In the genomic region with DNA sequence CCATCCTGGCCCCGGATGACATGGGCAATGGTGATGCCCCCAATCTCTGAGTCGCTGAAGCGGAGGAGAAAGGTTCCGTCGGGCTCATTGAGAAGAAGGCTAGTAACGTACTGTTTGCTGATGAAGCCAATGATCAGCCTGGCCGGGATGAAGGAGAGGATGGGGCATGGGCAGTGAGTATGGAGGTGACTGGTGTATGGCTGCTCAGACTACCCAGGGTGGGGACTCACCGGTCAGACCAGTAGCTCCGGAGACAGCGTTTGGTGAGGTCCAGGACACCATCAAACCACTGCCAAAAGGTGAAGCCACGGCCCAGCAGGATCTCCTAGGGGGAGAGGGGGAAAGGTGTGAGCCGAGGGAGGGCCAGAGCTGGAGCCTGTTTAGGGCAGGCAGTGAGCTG, we compare ENCODE assay signal across 22 cellular contexts. TPM values are rescaled to one million over a fixed set of nuclear protein-coding genes. Genes with fewer than 3 reads are reported as not detected.
A peak's percentile ranks its signal among the peaks of the same experiment; 100 is the strongest.
DNase-seq lines count a peak whose midpoint lies in the region; ATAC-seq and TF ChIP-seq lines count a peak whose summit lies in the region.
"Had no signal": no experiment of that assay in that cellular context is flagged by ENCODE, and none has a peak within 500 bp of the region (broad histone marks: within the 10 kb centered on the region; RNA-seq: fewer than 3 reads in every experiment).

No MANE protein-coding gene starts in this region.

- ATAC-seq in right cardiac atrium = no peak
- no peak for ATAC-seq in activated T-helper 17 cell treated with anti-CD3 and anti-CD28 coated beads, Interleukin-2, amount 50 U/mL, for 72 hours (replicated peaks)
- no peak for ATAC-seq in naive B cell (ENCODE audit: low read depth in 2 of 2)
- ATAC-seq: heart left ventricle, Panc1 had no signal

- no peak overlapping the region for H3K4me3 Mint-ChIP-seq in activated T-helper 17 cell treated with anti-CD3 and anti-CD28 coated beads, Interleukin-2, amount 50 U/mL, for 72 hours
- no peak overlapping the region for H3K4me3 Mint-ChIP-seq in naive B cell

- H3K27ac ChIP-seq in right cardiac atrium (ENCODE audit: low read length) = no peak overlapping the region
- no peak overlapping the region for H3K27ac ChIP-seq in left ventricle myocardium inferior (replicated peaks)
- peak overlapping the region; percentile 31 for H3K27ac ChIP-seq in vagina
- H3K27ac ChIP-seq: colonic mucosa, heart left ventricle had no signal

- intact Hi-C loops in right cardiac atrium (cut with DNase I) (no loop called here), left ventricle myocardium inferior (cut with micrococcal nuclease) (no loop called here), vagina (cut with DNase I) (no loop called here)

- H3K4me1 ChIP-seq in right cardiac atrium (ENCODE audit: control insufficient read depth, insufficient read depth, low read length) (no peaks in the 10 kb centered on the region), left ventricle myocardium inferior (peaks cover 8% of the 10 kb centered on the region), vagina (peaks cover 28% of the 10 kb centered on the region)

- WGBS in right cardiac atrium = 75% methylated on average over 12 of the region's 12 CpGs

- H3K9me3 ChIP-seq in right cardiac atrium (ENCODE audit: control insufficient read depth, low read length) = no peaks in the 10 kb centered on the region
- no peaks in the 10 kb centered on the region for H3K9me3 ChIP-seq in left ventricle myocardium inferior (replicated peaks)
- no peaks in the 10 kb centered on the region for H3K9me3 ChIP-seq in vagina
- H3K9me3 ChIP-seq: colonic mucosa, esophagus muscularis mucosa, heart left ventricle had no signal

- H3K4me3 ChIP-seq in right cardiac atrium (ENCODE audit: low read length) (no peak overlapping the region), left ventricle myocardium inferior (no peak overlapping the region), vagina (no peak overlapping the region)
- H3K4me3 ChIP-seq: colonic mucosa, esophagus muscularis mucosa, heart left ventricle had no signal

- no peak for TF ChIP-seq POLR2A in vagina (IDR thresholded peaks at IDR 0.05)

- peak in 2 of 3 donors; percentile 21 to 38 for DNase-seq in right cardiac atrium
- DNase-seq in left ventricle myocardium inferior = no peak
- DNase-seq in naive B cell = no peak
- DNase-seq in vagina (ENCODE audit: extremely low spot score in 2 of 2) = peak in 1 of 2 donors; percentile 79
- DNase-seq in COLO668 (lab: John Stamatoyannopoulos, UW; ENCODE audit: unreplicated experiment) = no peak
- DNase-seq in middle frontal gyrus (ENCODE audit: extremely low spot score, low spot score) = no peak
- no peak for DNase-seq in NCI-H2107 (lab: John Stamatoyannopoulos, UW)
- DNase-seq: activated CD4-positive, CD25-positive, alpha-beta regulatory T cell treated with anti-CD3 and anti-CD28 coated beads, Interleukin-2, amount 50 U/mL, for 72 hours; activated T-cell treated with anti-CD3 and anti-CD28 coated beads, Interleukin-2, amount 50 U/mL, for 48 hours; GOT3; heart left ventricle; NCI-H1930; NCI-H526; stimulated activated CD4-positive, alpha-beta T cell treated with anti-CD3 and anti-CD28 coated beads, Interleukin-1b, Interleukin-23, amount 100 ng/mL, for 48 hours; trophoblast cell had no signal

- H3K36me3 ChIP-seq in left ventricle myocardium inferior (peaks cover 79% of the 10 kb centered on the region), vagina (peaks cover 0 to 65% of the 10 kb centered on the region in 2 donors)

- no peaks in the 10 kb centered on the region for H3K27me3 Mint-ChIP-seq in activated T-helper 17 cell treated with anti-CD3 and anti-CD28 coated beads, Interleukin-2, amount 50 U/mL, for 72 hours
- H3K27me3 Mint-ChIP-seq in naive B cell = no peaks in the 10 kb centered on the region

- H3K4me1 Mint-ChIP-seq in activated T-helper 17 cell treated with anti-CD3 and anti-CD28 coated beads, Interleukin-2, amount 50 U/mL, for 72 hours = peaks cover 26% of the 10 kb centered on the region
- H3K4me1 Mint-ChIP-seq in naive B cell = peaks cover 26 to 47% (median 46%) of the 10 kb centered on the region in 3 donors

- TF ChIP-seq CTCF in left ventricle myocardium inferior (IDR thresholded peaks at IDR 0.05; ENCODE audit: borderline replicate concordance) (no peak), vagina (IDR thresholded peaks at IDR 0.05) (no peak)

- H3K9me3 Mint-ChIP-seq in activated T-helper 17 cell treated with anti-CD3 and anti-CD28 coated beads, Interleukin-2, amount 50 U/mL, for 72 hours = no peaks in the 10 kb centered on the region
- H3K9me3 Mint-ChIP-seq in naive B cell = no peaks in the 10 kb centered on the region

- peaks cover 100% of the 10 kb centered on the region for H3K36me3 Mint-ChIP-seq in activated T-helper 17 cell treated with anti-CD3 and anti-CD28 coated beads, Interleukin-2, amount 50 U/mL, for 72 hours (ENCODE audit: low read depth)
- peaks cover 6 to 27% of the 10 kb centered on the region in 2 donors for H3K36me3 Mint-ChIP-seq in naive B cell

- H3K27ac Mint-ChIP-seq in activated T-helper 17 cell treated with anti-CD3 and anti-CD28 coated beads, Interleukin-2, amount 50 U/mL, for 72 hours = peak overlapping the region; percentile 87
- peak overlapping the region in 5 of 6 donors; percentile 21 to 86 (median 81) for H3K27ac Mint-ChIP-seq in naive B cell

- H3K27me3 ChIP-seq in right cardiac atrium (ENCODE audit: control insufficient read depth, insufficient read depth) = no peaks in the 10 kb centered on the region
- H3K27me3 ChIP-seq in left ventricle myocardium inferior (ENCODE audit: low read depth) = no peaks in the 10 kb centered on the region
- H3K27me3 ChIP-seq in vagina = no peaks in the 10 kb centered on the region
- H3K27me3 ChIP-seq: colonic mucosa, esophagus muscularis mucosa, heart left ventricle had no signal

RNA-seq across cellular contexts. Expression of a gene that starts 10.9 kb away (rescaled TPM):
- total RNA-seq in right cardiac atrium (10 to 100 TPM; 12.8 to 22.7 (median 14.7) TPM), left ventricle myocardium inferior (10.1 TPM), vagina (34.4 TPM)
- polyA plus RNA-seq in right cardiac atrium (13.8 TPM), naive B cell (ENCODE audit: low read depth in 6 of 6) (1 to 10 TPM in 5 of 6 donors, under 1 TPM in 1; 0.54 to 2.6 (median 1.6) TPM)
- 10 to 100 TPM; 20.6 to 61.4 TPM for total RNA-seq in activated T-helper 17 cell treated with anti-CD3 and anti-CD28 coated beads, Interleukin-2, amount 50 U/mL, for 72 hours

RNA-seq across cellular contexts. Expression of a gene that starts 11.4 kb away (rescaled TPM):
- 10 to 100 TPM; 77.8 to 89.6 (median 83.6) TPM for total RNA-seq in right cardiac atrium
- 57.6 TPM for polyA plus RNA-seq in right cardiac atrium
- 46.2 TPM for total RNA-seq in left ventricle myocardium inferior
- 100 to 1,000 TPM; 177 to 332 TPM for total RNA-seq in activated T-helper 17 cell treated with anti-CD3 and anti-CD28 coated beads, Interleukin-2, amount 50 U/mL, for 72 hours
- 100 to 1,000 TPM in 5 of 6 donors, 10 to 100 TPM in 1; 88.2 to 172 (median 159) TPM for polyA plus RNA-seq in naive B cell (ENCODE audit: low read depth in 6 of 6)
- 146 TPM for total RNA-seq in vagina

RNA-seq across cellular contexts. Expression of a gene that starts 21.2 kb away (rescaled TPM):
- total RNA-seq in right cardiac atrium (1 to 10 TPM; 4.4 to 6.1 (median 5.1) TPM), left ventricle myocardium inferior (3.3 TPM), vagina (7.1 TPM)
- polyA plus RNA-seq in right cardiac atrium (1.6 TPM), naive B cell (ENCODE audit: low read depth in 6 of 6) (1 to 10 TPM; 3.9 to 7.1 (median 5.9) TPM)
- total RNA-seq in activated T-helper 17 cell treated with anti-CD3 and anti-CD28 coated beads, Interleukin-2, amount 50 U/mL, for 72 hours = 100 to 1,000 TPM in 1 of 2 donors, 10 to 100 TPM in 1; 62.3 to 117 TPM

RNA-seq across cellular contexts. Expression of a gene that starts 28.5 kb away (rescaled TPM):
- 100 to 1,000 TPM in 3 of 4 donors, 10 to 100 TPM in 1; 79.7 to 181 (median 154) TPM for total RNA-seq in right cardiac atrium
- 55.0 TPM for polyA plus RNA-seq in right cardiac atrium
- 61.0 TPM for total RNA-seq in left ventricle myocardium inferior
- 10 to 100 TPM in 1 of 2 donors, 1 to 10 TPM in 1; 2.4 to 20.2 TPM for total RNA-seq in activated T-helper 17 cell treated with anti-CD3 and anti-CD28 coated beads, Interleukin-2, amount 50 U/mL, for 72 hours
- under 1 TPM in 3 of 6 donors, not detected in 3; 0.04 to 0.55 (median 0.09) TPM for polyA plus RNA-seq in naive B cell (ENCODE audit: low read depth in 6 of 6)
- 477 TPM for total RNA-seq in vagina

RNA-seq across cellular contexts. Expression of a gene that starts 47.7 kb away (rescaled TPM):
- total RNA-seq in right cardiac atrium (not detected), left ventricle myocardium inferior (not detected), vagina (not detected)
- polyA plus RNA-seq in right cardiac atrium (not detected), naive B cell (ENCODE audit: low read depth in 6 of 6) (not detected)
- total RNA-seq in activated T-helper 17 cell treated with anti-CD3 and anti-CD28 coated beads, Interleukin-2, amount 50 U/mL, for 72 hours = not detected
- total RNA-seq: astrocyte, colonic mucosa, Daoy, esophagus muscularis mucosa, heart left ventricle, HT1080 had no signal
- polyA plus RNA-seq: heart left ventricle had no signal

Comparison
In these comparisons a context has a peak if more than half of its experiments do, and no peak if none do; other contexts are left out.
1. DNase-seq: peak in right cardiac atrium (2 of 3); none in left ventricle myocardium inferior (single experiment), naive B cell (single experiment), COLO668 (single experiment), middle frontal gyrus (single experiment) and NCI-H2107 (single experiment).